ENCODE assay signal across 25 cellular contexts in genomic region chr7:83532229-83532628, GRCh38.
DNase-seq lines count a peak whose midpoint lies in the region; ATAC-seq lines count a peak whose summit lies in the region.
"Had no signal": no experiment of that assay in that cellular context is flagged by ENCODE, and none has a peak within 500 bp of the region (broad histone marks: within the 10 kb centered on the region; RNA-seq: fewer than 3 reads in every experiment).

No MANE protein-coding gene starts in this region.

- H3K4me1 ChIP-seq in adipocyte (ENCODE audit: control insufficient read depth, insufficient read depth, low read length) = no peaks in the 10 kb centered on the region
- H3K4me1 ChIP-seq: adrenal gland, gastrocnemius medialis, lower lobe of right lung, sigmoid colon, upper lobe of left lung had no signal

- H3K9ac ChIP-seq in adipocyte (ENCODE audit: low read length) = no peak overlapping the region

- H3K9me3 ChIP-seq in adipocyte (ENCODE audit: control insufficient read depth, low read length) = no peaks in the 10 kb centered on the region
- H3K9me3 ChIP-seq: adrenal gland, gastrocnemius medialis, lower lobe of right lung, sigmoid colon, upper lobe of left lung had no signal

- H3K27me3 ChIP-seq in adipocyte (replicated peaks; ENCODE audit: control insufficient read depth, insufficient read depth, low read length) = no peaks in the 10 kb centered on the region
- H3K27me3 ChIP-seq: adrenal gland, gastrocnemius medialis, sigmoid colon, upper lobe of left lung had no signal

- no peaks in the 10 kb centered on the region for H3K36me3 ChIP-seq in adipocyte (ENCODE audit: control insufficient read depth, insufficient read depth, low read length, severe bottlenecking)
- H3K36me3 ChIP-seq: adrenal gland, gastrocnemius medialis, lower lobe of right lung, sigmoid colon, upper lobe of left lung had no signal

- peak; percentile 8 for DNase-seq in COLO829 (ENCODE audit: low spot score)
- peak; percentile 32 for DNase-seq in HT1080 (ENCODE audit: low read depth)
- peak; percentile 20 for DNase-seq in adipocyte (ENCODE audit: low read depth)
- DNase-seq in glomerular visceral epithelial cell (ENCODE audit: extremely low spot score) = peak; percentile 11
- no peak for DNase-seq in activated effector memory CD4-positive, alpha-beta T cell treated with Interleukin-2 at 50 U/mL for 16 hours
- no peak for DNase-seq in NCI-H2107 (lab: John Stamatoyannopoulos, UW)
- DNase-seq: activated CD4-positive, alpha-beta memory T cell treated with anti-CD3 and anti-CD28 coated beads, Interleukin-2, amount 10 ng/mL, durations not matched to agents 7 days and 5 days; activated CD4-positive, CD25-positive, alpha-beta regulatory T cell; activated gamma-delta T cell; activated T-cell treated with anti-CD3 and anti-CD28 coated beads for 4 hours; adrenal gland; gastrocnemius medialis; GDM1; hypothalamus; islet precursor cell; Karpas-422; lower lobe of right lung; NCI-H1930; NCI-H510A; sigmoid colon; stimulated activated CD8-positive, alpha-beta memory T cell treated with anti-CD3 and anti-CD28 coated beads, Interleukin-4, amount 100 ng/mL, for 48 hours; T1000; upper lobe of left lung had no signal

- H3K4me3 ChIP-seq in adipocyte (ENCODE audit: low read length) = no peak overlapping the region
- H3K4me3 ChIP-seq: adrenal gland, gastrocnemius medialis, lower lobe of right lung, sigmoid colon, upper lobe of left lung had no signal

- no peak for ATAC-seq in GM19467 (IDR thresholded peaks at IDR 0.05; ENCODE audit: unreplicated experiment)
- ATAC-seq in HG03025 (IDR thresholded peaks at IDR 0.05; ENCODE audit: low FRiP score, unreplicated experiment) = no peak
- ATAC-seq: gastrocnemius medialis, lower lobe of right lung had no signal

Comparison
In these comparisons a context has a peak if more than half of its experiments do, and no peak if none do; other contexts are left out.
1. DNase-seq: peak in COLO829 (single experiment), HT1080 (single experiment), adipocyte (single experiment) and glomerular visceral epithelial cell (single experiment); none in activated effector memory CD4-positive, alpha-beta T cell treated with Interleukin-2 at 50 U/mL for 16 hours (single experiment) and NCI-H2107 (single experiment).